Comparison of ENCODE assay signal across 1 cellular context in genomic region chr6:87472525-87473418, GRCh38.
TF ChIP-seq lines count a peak whose summit lies in the region.

Gene SLC35A1 (plus strand): TSS chr6:87472974. CDS start chr6:87473004, 30 bp downstream.

TF ChIP-seq in HepG2, 621 proteins besides CTCF, POLR2A, EP300 and RAD21 (continued from another document and continues in another):
- TF ChIP-seq RNF219 (CRISPR knock-in tag; IDR thresholded peaks at IDR 0.05) (no peak), ONECUT2 (CRISPR knock-in tag; IDR thresholded peaks at IDR 0.05) (no peak), ATF4 (CRISPR knock-in tag; IDR thresholded peaks at IDR 0.05) (peak in 1 of 2 experiments; percentile 10; a peak in 2 of 4 replicates), ZNF598 (CRISPR knock-in tag; IDR thresholded peaks at IDR 0.05; ENCODE audit: borderline replicate concordance) (peak; percentile 47; the same call in 1 of the 2 replicates), RERE (CRISPR knock-in tag; IDR thresholded peaks at IDR 0.05; ENCODE audit: low read depth) (0 out of 2 replicates have a peak, but pooled peaks have one; percentile 22), HMGXB3 (CRISPR knock-in tag; IDR thresholded peaks at IDR 0.05; ENCODE audit: borderline replicate concordance) (peak; percentile 73; the same call in 1 of the 2 replicates), RARA (CRISPR knock-in tag; IDR thresholded peaks at IDR 0.05) (no peak), CERS6 (CRISPR knock-in tag; IDR thresholded peaks at IDR 0.05) (no peak), ARHGAP35 (CRISPR knock-in tag; IDR thresholded peaks at IDR 0.05; ENCODE audit: borderline replicate concordance) (no peak; the same call in 1 of the 2 replicates), ZNF275 (CRISPR knock-in tag; IDR thresholded peaks at IDR 0.05; ENCODE audit: borderline replicate concordance) (no peak; the same call in 1 of the 2 replicates), ZNF407 (CRISPR knock-in tag; IDR thresholded peaks at IDR 0.05; ENCODE audit: not compliant biosample characterization) (peak; percentile 74), ZSCAN22 (CRISPR knock-in tag; IDR thresholded peaks at IDR 0.05) (no peak), JUN (CRISPR knock-in tag; IDR thresholded peaks at IDR 0.05) (no peak), AHR (CRISPR knock-in tag; IDR thresholded peaks at IDR 0.05) (no peak), ZNF251 (CRISPR knock-in tag; IDR thresholded peaks at IDR 0.05) (no peak), NR2F6 (IDR thresholded peaks at IDR 0.05) (no peak), NR2F6 (CRISPR knock-in tag; IDR thresholded peaks at IDR 0.05) (no peak), RORA (CRISPR knock-in tag; IDR thresholded peaks at IDR 0.05) (0 out of 2 replicates have a peak, but pooled peaks have one; percentile 47), ZBED4 (CRISPR knock-in tag; IDR thresholded peaks at IDR 0.05; ENCODE audit: borderline replicate concordance) (peak; percentile 14; the same call in 1 of the 2 replicates), ZNF572 (CRISPR knock-in tag; IDR thresholded peaks at IDR 0.05) (no peak), TOE1 (CRISPR knock-in tag; IDR thresholded peaks at IDR 0.05) (no peak), HDAC2 (CRISPR knock-in tag; IDR thresholded peaks at IDR 0.05) (peak; percentile 31; the same call in 1 of the 2 replicates)
